In genomic region chr7:103714377-103714927, GRCh38 we compare ENCODE assay signal across 2 cellular contexts.
A peak's percentile ranks its signal among the peaks of the same experiment; 100 is the strongest.
TF ChIP-seq lines count a peak whose summit lies in the region.

No MANE protein-coding gene starts in this region.

TF ChIP-seq in HepG2, 621 proteins besides CTCF, POLR2A, EP300 and RAD21:
- TF ChIP-seq THAP8 (CRISPR knock-in tag; IDR thresholded peaks at IDR 0.05; ENCODE audit: borderline replicate concordance), result no peak
- no peak for TF ChIP-seq ZBTB26 (CRISPR knock-in tag; IDR thresholded peaks at IDR 0.05; ENCODE audit: borderline replicate concordance)
- TF ChIP-seq RBM22 (optimal IDR thresholded peaks at IDR 0.05; ENCODE audit: low read length), result peak; percentile 85
- no peak for TF ChIP-seq SAFB2 (CRISPR knock-in tag; IDR thresholded peaks at IDR 0.05; ENCODE audit: borderline replicate concordance, low read depth)
- TF ChIP-seq ZNF432 (CRISPR knock-in tag; IDR thresholded peaks at IDR 0.05; ENCODE audit: borderline replicate concordance), result no peak
- no peak for TF ChIP-seq SUZ12 (IDR thresholded peaks at IDR 0.05; ENCODE audit: low read depth, low read length)

TF ChIP-seq in SK-N-SH, 30 proteins besides CTCF, POLR2A, EP300 and RAD21:
- TF ChIP-seq GATA2 (CRISPR knock-in tag; IDR thresholded peaks at IDR 0.05), result peak; percentile 8; the same call in 1 of the 2 replicates
- no peak for TF ChIP-seq SMC3 (IDR thresholded peaks at IDR 0.05; ENCODE audit: low read depth, low read length)
- TF ChIP-seq RCOR1 (IDR thresholded peaks at IDR 0.05; ENCODE audit: low read length), result 0 out of 2 replicates have a peak, but pooled peaks have one; percentile 13
- no peak for TF ChIP-seq POLR2AphosphoS5 (IDR thresholded peaks at IDR 0.05; ENCODE audit: low read depth, low read length)
- TF ChIP-seq TCF12 (IDR thresholded peaks at IDR 0.05), result 0 out of 2 replicates have a peak, but pooled peaks have one; percentile 15
- no peak for TF ChIP-seq RFX5 (IDR thresholded peaks at IDR 0.05; ENCODE audit: low read length)
- peak; percentile 23; the same call in 1 of the 2 replicates for TF ChIP-seq MXI1 (IDR thresholded peaks at IDR 0.05; ENCODE audit: low read depth, low read length)
- no peak for TF ChIP-seq MAX (IDR thresholded peaks at IDR 0.05; ENCODE audit: low read depth)
